In the genomic region with DNA sequence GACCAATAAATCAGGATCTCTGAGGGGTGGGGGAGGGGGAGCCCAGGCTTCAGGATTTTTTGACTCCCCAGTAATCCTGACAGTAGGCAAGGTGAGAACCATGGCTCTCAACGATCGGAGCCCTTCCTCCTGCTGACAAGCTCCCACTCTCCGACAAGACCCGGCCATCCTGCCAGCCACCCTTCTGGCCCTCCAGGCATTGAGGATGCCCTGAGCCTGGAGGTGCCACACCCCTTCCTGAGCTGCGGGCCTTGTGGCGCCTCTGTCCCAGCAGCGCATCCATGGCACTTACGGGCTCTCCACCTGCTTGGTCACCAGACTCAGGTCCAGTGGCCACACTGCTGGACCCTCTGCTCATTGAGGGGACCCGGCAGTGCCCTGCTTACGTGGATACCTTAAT, we compare ENCODE assay signal across 1 cellular context.
TF ChIP-seq lines count a peak whose summit lies in the region.

No MANE protein-coding gene starts in this region.

TF ChIP-seq in IMR-90, 13 proteins besides CTCF, POLR2A, EP300 and RAD21 (continued from another document):
- no peak for TF ChIP-seq MXI1 (IDR thresholded peaks at IDR 0.05; ENCODE audit: borderline replicate concordance, low read depth, low read length)
- TF ChIP-seq, protein P1, sequence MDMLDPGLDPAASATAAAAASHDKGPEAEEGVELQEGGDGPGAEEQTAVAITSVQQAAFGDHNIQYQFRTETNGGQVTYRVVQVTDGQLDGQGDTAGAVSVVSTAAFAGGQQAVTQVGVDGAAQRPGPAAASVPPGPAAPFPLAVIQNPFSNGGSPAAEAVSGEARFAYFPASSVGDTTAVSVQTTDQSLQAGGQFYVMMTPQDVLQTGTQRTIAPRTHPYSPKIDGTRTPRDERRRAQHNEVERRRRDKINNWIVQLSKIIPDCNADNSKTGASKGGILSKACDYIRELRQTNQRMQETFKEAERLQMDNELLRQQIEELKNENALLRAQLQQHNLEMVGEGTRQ (IDR thresholded peaks at IDR 0.05; ENCODE audit: low read depth, low read length), result no peak
